ENCODE assay signal across 34 cellular contexts in genomic region chr19:46294475-46294874, GRCh38. TPM values are rescaled to one million over a fixed set of nuclear protein-coding genes. Genes with fewer than 3 reads are reported as not detected.
"Had no signal": no experiment of that assay in that cellular context is flagged by ENCODE, and none has a peak within 500 bp of the region (broad histone marks: within the 10 kb centered on the region; RNA-seq: fewer than 3 reads in every experiment).

No MANE protein-coding gene starts in this region.

- H3K4me1 Mint-ChIP-seq: activated T-helper 17 cell treated with anti-CD3 and anti-CD28 coated beads, Interleukin-2, amount 50 U/mL, for 72 hours; endodermal cell had no signal

- H3K4me3 ChIP-seq: ascending aorta, breast epithelium, cardiac muscle cell, coronary artery, dorsolateral prefrontal cortex, esophagus muscularis mucosa, gastrocnemius medialis, heart right ventricle, hepatocyte had no signal

- H3K27ac Mint-ChIP-seq: activated CD8-positive, alpha-beta T cell treated with anti-CD3 and anti-CD28 coated beads for 36 hours; activated naive CD4-positive, alpha-beta T cell treated with anti-CD3 and anti-CD28 coated beads for 36 hours; activated naive CD4-positive, alpha-beta T cell treated with anti-CD3 and anti-CD28 coated beads, Interleukin-2, amount 50 U/mL, for 72 hours; activated naive CD8-positive, alpha-beta T cell treated with anti-CD3 and anti-CD28 coated beads, Interleukin-2, amount 10 ng/mL, durations not matched to agents 7 days and 5 days; activated T-helper 17 cell treated with anti-CD3 and anti-CD28 coated beads, Interleukin-2, amount 50 U/mL, for 72 hours; dendritic cell treated with granulocyte-macrophage colony-stimulating factor and Interleukin-4, amounts not matched to agents 40 ng/mL and 50 ng/mL, for 4 days; endodermal cell; WTC11 had no signal

- H3K27ac ChIP-seq: ascending aorta, breast epithelium, cardiac muscle cell, coronary artery, dorsolateral prefrontal cortex, esophagus muscularis mucosa, foreskin keratinocyte, gastrocnemius medialis, heart right ventricle, hepatocyte, VCaP had no signal

- H3K4me3 Mint-ChIP-seq: activated CD8-positive, alpha-beta T cell treated with anti-CD3 and anti-CD28 coated beads for 36 hours; activated naive CD4-positive, alpha-beta T cell treated with anti-CD3 and anti-CD28 coated beads for 36 hours; activated naive CD8-positive, alpha-beta T cell treated with anti-CD3 and anti-CD28 coated beads, Interleukin-2, amount 10 ng/mL, durations not matched to agents 7 days and 5 days; activated T-cell treated with anti-CD3 and anti-CD28 coated beads, Interleukin-2, amount 50 U/mL, for 4 hours; activated T-helper 17 cell treated with anti-CD3 and anti-CD28 coated beads, Interleukin-2, amount 50 U/mL, for 72 hours; dendritic cell treated with granulocyte-macrophage colony-stimulating factor and Interleukin-4, amounts not matched to agents 40 ng/mL and 50 ng/mL, for 4 days; endodermal cell; WTC11 had no signal

- H3K9me3 ChIP-seq: gastrocnemius medialis had no signal

- H3K36me3 Mint-ChIP-seq: activated naive CD8-positive, alpha-beta T cell treated with anti-CD3 and anti-CD28 coated beads, Interleukin-2, amount 10 ng/mL, durations not matched to agents 7 days and 5 days; brain; WTC11 had no signal

- H3K9me3 Mint-ChIP-seq: activated T-cell treated with anti-CD3 and anti-CD28 coated beads, Interleukin-2, amount 50 U/mL, for 4 hours; dendritic cell treated with granulocyte-macrophage colony-stimulating factor and Interleukin-4, amounts not matched to agents 40 ng/mL and 50 ng/mL, for 4 days had no signal

- DNase-seq: activated CD4-positive, alpha-beta T cell treated with anti-CD3 and anti-CD28 coated beads for 1 hour; activated CD4-positive, alpha-beta T cell treated with anti-CD3 and anti-CD28 coated beads for 4 hours; activated CD4-positive, alpha-beta T cell treated with anti-CD3 and anti-CD28 coated beads, Interleukin-2, amount 50 U/mL, for 1 hour; activated CD4-positive, alpha-beta T cell treated with anti-CD3 and anti-CD28 coated beads, Interleukin-2, amount 50 U/mL, for 48 hours; activated CD8-positive, alpha-beta memory T cell treated with anti-CD3 and anti-CD28 coated beads for 24 hours; activated CD8-positive, alpha-beta T cell treated with anti-CD3 and anti-CD28 coated beads for 36 hours; activated effector memory CD4-positive, alpha-beta T cell treated with Interleukin-2 at 50 U/mL for 16 hours; activated naive CD4-positive, alpha-beta T cell treated with anti-CD3 and anti-CD28 coated beads for 36 hours; activated naive CD8-positive, alpha-beta T cell treated with anti-CD3 and anti-CD28 coated beads, Interleukin-2, amount 10 ng/mL, durations not matched to agents 7 days and 5 days; activated T-cell treated with anti-CD3 and anti-CD28 coated beads, Interleukin-2, amount 50 U/mL, for 4 hours; central memory CD4-positive, alpha-beta T cell; cerebellar nuclear complex; dorsolateral prefrontal cortex; effector memory CD4-positive, alpha-beta T cell; endodermal cell; erythroblast; foreskin keratinocyte; gastrocnemius medialis; glutamatergic neuron; heart right ventricle; T-helper 2 cell had no signal

- H3K36me3 ChIP-seq: ascending aorta, breast epithelium, cardiac muscle cell, esophagus muscularis mucosa, gastrocnemius medialis, heart right ventricle had no signal

RNA-seq across cellular contexts. Expression of gene HIF3A, which starts 2.4 kb away (rescaled TPM):
- total RNA-seq: activated CD8-positive, alpha-beta T cell treated with anti-CD3 and anti-CD28 coated beads for 36 hours; activated naive CD4-positive, alpha-beta T cell treated with anti-CD3 and anti-CD28 coated beads for 36 hours; activated naive CD4-positive, alpha-beta T cell treated with anti-CD3 and anti-CD28 coated beads, Interleukin-2, amount 50 U/mL, for 72 hours; activated naive CD8-positive, alpha-beta T cell treated with anti-CD3 and anti-CD28 coated beads, Interleukin-2, amount 10 ng/mL, durations not matched to agents 7 days and 5 days; activated T-helper 17 cell treated with anti-CD3 and anti-CD28 coated beads, Interleukin-2, amount 50 U/mL, for 72 hours; foreskin keratinocyte; T-helper 1 cell treated with Interleukin-12 subunit alpha and Interleukin-12 subunit beta and Interleukin-4 antibody, amounts not matched to agents 30 ng/mL and 1 ng/mL, for 36 hours had no signal
